Comparison of ENCODE assay signal across 10 cellular contexts in genomic region chr2:237482485-237482884, GRCh38. TPM values are rescaled to one million over a fixed set of nuclear protein-coding genes. Genes with fewer than 3 reads are reported as not detected.
DNase-seq lines count a peak whose midpoint lies in the region; ATAC-seq and FAIRE-seq lines count a peak whose summit lies in the region.
"Had no signal": no experiment of that assay in that cellular context is flagged by ENCODE, and none has a peak within 500 bp of the region (broad histone marks: within the 10 kb centered on the region; RNA-seq: fewer than 3 reads in every experiment).

No MANE protein-coding gene starts in this region.

- H3K4me3 ChIP-seq in right cardiac atrium (ENCODE audit: low read length), result no peak overlapping the region
- no peak overlapping the region for H3K4me3 ChIP-seq in small intestine (ENCODE audit: low read depth in 1 of 2, low read length in 2 of 2)

- DNase-seq in HT-29 (ENCODE audit: low spot score) (peak; percentile 59), SHP77 treated with DMSO at 0.1 percent for 48 hours (lab: John Stamatoyannopoulos, UW) (peak; percentile 94), right cardiac atrium (peak; percentile 73 to 88 (median 85)), small intestine (peak; percentile 73), AG08396 (ENCODE audit: low spot score) (no peak)
- no peak for DNase-seq in activated CD4-positive, CD25-positive, alpha-beta regulatory T cell treated with anti-CD3 and anti-CD28 coated beads, Interleukin-2, amount 50 U/mL, for 72 hours

- ATAC-seq in right cardiac atrium (peak; percentile 79 to 88), HG03108 (IDR thresholded peaks at IDR 0.05; ENCODE audit: unreplicated experiment) (no peak), HG02852 (IDR thresholded peaks at IDR 0.05; ENCODE audit: unreplicated experiment) (no peak)

- H3K27ac ChIP-seq in right cardiac atrium (ENCODE audit: low read length), result peak overlapping the region; percentile 86
- no peak overlapping the region for H3K27ac ChIP-seq in small intestine (ENCODE audit: low read depth in 1 of 2, low read length in 1 of 2)
- H3K27ac ChIP-seq: neutrophil had no signal

- WGBS in right cardiac atrium, result 42% methylated on average over 6 of the region's 6 CpGs
- 12 to 32% (median 15%) methylated on average over 6 of the region's 6 CpGs for WGBS in small intestine, 3 donors

- H3K4me1 ChIP-seq in right cardiac atrium (ENCODE audit: control insufficient read depth, insufficient read depth, low read length), result peaks cover 6% of the 10 kb centered on the region
- no peaks in the 10 kb centered on the region for H3K4me1 ChIP-seq in small intestine (ENCODE audit: control insufficient read depth in 2 of 2, insufficient read depth in 1 of 2, low read depth in 1 of 2, low read length in 1 of 2)

- no peaks in the 10 kb centered on the region for H3K36me3 ChIP-seq in small intestine (ENCODE audit: control insufficient read depth in 2 of 2, insufficient read depth in 2 of 2, low read length in 2 of 2)
- H3K36me3 ChIP-seq: neutrophil had no signal

- intact Hi-C loops in right cardiac atrium (cut with DNase I), result no loop called here

- no peaks in the 10 kb centered on the region for H3K27me3 ChIP-seq in right cardiac atrium (ENCODE audit: control insufficient read depth, insufficient read depth)
- peaks cover 0 to 10% of the 10 kb centered on the region in 2 donors for H3K27me3 ChIP-seq in small intestine (ENCODE audit: control insufficient read depth in 2 of 2, insufficient read depth in 2 of 2, low read length in 2 of 2)

- FAIRE-seq in small intestine (lab: Jason Lieb, UNC), result no peak
- FAIRE-seq: GM12892 had no signal

- H3K9me3 ChIP-seq in right cardiac atrium (ENCODE audit: control insufficient read depth, low read length) (no peaks in the 10 kb centered on the region), small intestine (ENCODE audit: control insufficient read depth, low read depth) (no peaks in the 10 kb centered on the region)
- H3K9me3 ChIP-seq: neutrophil had no signal

RNA-seq across cellular contexts. Expression of gene MLPH, which starts 4.6 kb away (rescaled TPM):
- total RNA-seq in HT-29 (2014; rRNA removed; shearing (Covaris generic)), result 66.1 and 67.8 TPM in 2 replicates
- total RNA-seq in right cardiac atrium, result 100 to 1,000 TPM in 3 of 4 donors, 10 to 100 TPM in 1; 57.8 to 189 (median 143) TPM
- 138 TPM for polyA plus RNA-seq in right cardiac atrium
- 10 to 100 TPM; 13.2 to 18.9 (median 18.8) TPM for polyA plus RNA-seq in small intestine

Comparison
In these comparisons a context has a peak if more than half of its experiments do, and no peak if none do; other contexts are left out.
1. DNase-seq: peak in HT-29 (single experiment), SHP77 treated with DMSO at 0.1 percent for 48 hours (single experiment), right cardiac atrium (3 of 3) and small intestine (single experiment); none in activated CD4-positive, CD25-positive, alpha-beta regulatory T cell treated with anti-CD3 and anti-CD28 coated beads, Interleukin-2, amount 50 U/mL, for 72 hours (single experiment) and AG08396 (single experiment).
2. ATAC-seq: peak in right cardiac atrium (2 of 2); none in HG03108 (single experiment) and HG02852 (single experiment).